Comparison of ENCODE assay signal across 1 cellular context in the genomic region with DNA sequence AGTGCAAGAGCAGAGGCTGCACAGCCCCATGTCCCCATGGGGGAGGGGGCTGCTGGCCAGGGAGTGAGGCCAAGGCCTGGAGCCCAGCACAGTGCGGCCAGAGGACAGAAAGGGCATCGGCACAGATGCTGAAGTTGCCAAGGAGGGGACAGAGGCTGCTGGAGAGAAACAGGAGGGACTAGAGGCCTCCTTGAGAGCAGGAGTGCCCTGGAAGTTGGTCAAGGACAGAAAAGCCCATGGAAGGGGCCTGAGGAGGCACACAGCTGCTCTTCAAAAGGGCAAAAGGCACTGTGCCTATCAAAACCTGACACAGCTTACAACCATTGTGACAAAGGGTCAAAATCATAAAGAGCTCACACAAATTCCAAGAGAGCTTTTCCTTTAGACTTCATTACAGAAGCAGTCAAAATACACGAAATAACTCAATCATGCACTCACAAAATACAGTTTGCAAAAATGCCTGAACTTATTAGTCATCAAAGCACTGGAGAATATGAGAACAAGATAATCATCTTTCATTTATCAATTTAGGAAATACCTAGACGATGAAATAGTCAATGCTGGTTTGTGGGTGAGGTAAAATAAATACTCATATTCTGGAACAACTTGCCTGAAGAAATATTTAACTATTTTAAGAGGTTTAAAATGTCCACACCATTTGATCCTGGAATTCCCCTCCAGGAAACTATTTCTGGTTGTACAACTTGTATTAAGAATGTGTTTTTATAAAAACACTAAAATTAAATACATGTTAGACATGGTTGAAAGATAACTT.
TF ChIP-seq lines count a peak whose summit lies in the region.

No MANE protein-coding gene starts in this region.

TF ChIP-seq in HepG2, 621 proteins besides CTCF, POLR2A, EP300 and RAD21 (continued from another document):
- 0 out of 2 replicates have a peak, but pooled peaks have one; percentile 11 for TF ChIP-seq ZNF687 (CRISPR knock-in tag; IDR thresholded peaks at IDR 0.05)
